ENCODE assay signal across 11 cellular contexts in genomic region chr20:58839991-58840747, GRCh38. TPM values are rescaled to one million over a fixed set of nuclear protein-coding genes. Genes with fewer than 3 reads are reported as not detected.
A peak's percentile ranks its signal among the peaks of the same experiment; 100 is the strongest.
DNase-seq lines count a peak whose midpoint lies in the region; FAIRE-seq and TF ChIP-seq lines count a peak whose summit lies in the region.
"Had no signal": no experiment of that assay in that cellular context is flagged by ENCODE, and none has a peak within 500 bp of the region (broad histone marks: within the 10 kb centered on the region; RNA-seq: fewer than 3 reads in every experiment).

No MANE protein-coding gene starts in this region.

- peaks cover 11% of the 10 kb centered on the region for H3K4me1 Mint-ChIP-seq in astrocyte (ENCODE audit: low read depth, unreplicated experiment)
- peaks cover 35% of the 10 kb centered on the region for H3K4me1 Mint-ChIP-seq in nephron

- DNase-seq in HFF-Myc (ENCODE audit: extremely low read depth, low read depth) (no peak), astrocyte (ENCODE audit: low read depth) (no peak), frontal cortex (ENCODE audit: low spot score in 2 of 2) (no peak), hippocampal formation (lab: John Stamatoyannopoulos, UW) (no peak), D341Med (ENCODE audit: low spot score) (no peak)
- no peak for DNase-seq in effector CD4-positive, alpha-beta T cell
- DNase-seq: KG1 had no signal

- H3K27me3 Mint-ChIP-seq in astrocyte (ENCODE audit: low read depth, unreplicated experiment) = peaks cover 27% of the 10 kb centered on the region
- H3K27me3 Mint-ChIP-seq in nephron (ENCODE audit: low read depth) = peaks cover 88% of the 10 kb centered on the region

- H3K79me2 ChIP-seq in astrocyte (ENCODE audit: insufficient read depth, low read length) = peaks cover 5% of the 10 kb centered on the region

- H3K27ac ChIP-seq in BLaER1 treated with 17β-estradiol and CSF1 and Interleukin-3, amounts not matched to agents 10 nM and 100 nM = no peak overlapping the region
- H3K27ac ChIP-seq in astrocyte (ENCODE audit: low read depth, low read length) = no peak overlapping the region
- H3K27ac ChIP-seq: tibial artery had no signal

- H3K4me3 Mint-ChIP-seq in astrocyte (ENCODE audit: unreplicated experiment) = peak overlapping the region; percentile 76
- peak overlapping the region; percentile 79 to 90 (median 85) for H3K4me3 Mint-ChIP-seq in nephron

- peaks cover 0 to 27% (median 16%) of the 10 kb centered on the region in 10 experiments; a peak in 17 of 20 replicates for H3K4me1 ChIP-seq in BLaER1 treated with 17β-estradiol and CSF1 and Interleukin-3, amounts not matched to agents 10 nM and 100 nM
- peaks cover 3% of the 10 kb centered on the region for H3K4me1 ChIP-seq in astrocyte (ENCODE audit: insufficient read depth, low read length)

- H3K4me3 ChIP-seq in BLaER1 treated with 17β-estradiol and CSF1 and Interleukin-3, amounts not matched to agents 10 nM and 100 nM = peak overlapping the region in 8 of 10 experiments; percentile 23 to 53 (median 42); a peak in 11 of 20 replicates
- H3K4me3 ChIP-seq in HFF-Myc (replicated peaks; ENCODE audit: low read depth, low read length) (peak overlapping the region; percentile 8; the same call in 1 of the 2 replicates), astrocyte (ENCODE audit: insufficient read depth, low read depth, low read length) (peak overlapping the region; percentile 42)
- H3K4me3 ChIP-seq: tibial artery had no signal

- H4K20me1 ChIP-seq in BLaER1 treated with 17β-estradiol and CSF1 and Interleukin-3, amounts not matched to agents 10 nM and 100 nM = peaks cover 0 to 10% (median 0%) of the 10 kb centered on the region in 11 experiments; a peak in 2 of 22 replicates
- H4K20me1 ChIP-seq in astrocyte (ENCODE audit: insufficient read depth, low read length) = peaks cover 20% of the 10 kb centered on the region

- H3K27me3 ChIP-seq in BLaER1 treated with 17β-estradiol and CSF1 and Interleukin-3, amounts not matched to agents 10 nM and 100 nM = peaks cover 49 to 68% (median 64%) of the 10 kb centered on the region in 11 experiments
- H3K27me3 ChIP-seq in astrocyte (ENCODE audit: insufficient read depth, low read length) = peaks cover 43% of the 10 kb centered on the region

- H3K9ac ChIP-seq in BLaER1 treated with 17β-estradiol and CSF1 and Interleukin-3, amounts not matched to agents 10 nM and 100 nM = 0 out of 22 replicates have a peak overlapping the region, but pooled peaks of 1 of the 11 experiments have one; percentile 39
- H3K9ac ChIP-seq in astrocyte (ENCODE audit: low read length) = no peak overlapping the region

- H3K36me3 Mint-ChIP-seq in astrocyte (ENCODE audit: low read depth, unreplicated experiment) (peaks cover 11% of the 10 kb centered on the region), nephron (ENCODE audit: low read depth) (peaks cover 38% of the 10 kb centered on the region)

- H3K9me3 Mint-ChIP-seq in astrocyte (ENCODE audit: unreplicated experiment) = peaks cover 2% of the 10 kb centered on the region
- H3K9me3 Mint-ChIP-seq in nephron = no peaks in the 10 kb centered on the region

- FAIRE-seq in astrocyte (lab: Jason Lieb, UNC) (no peak), frontal cortex (lab: Jason Lieb, UNC) (no peak)
- FAIRE-seq: GM18507 had no signal

- peak overlapping the region; percentile 13 for H2AFZ ChIP-seq in astrocyte (ENCODE audit: low read depth, low read length)

- H3K27ac Mint-ChIP-seq in astrocyte (ENCODE audit: unreplicated experiment) (peak overlapping the region; percentile 66), nephron (no peak overlapping the region)

- H3K36me3 ChIP-seq in BLaER1 treated with 17β-estradiol and CSF1 and Interleukin-3, amounts not matched to agents 10 nM and 100 nM = no peaks in the 10 kb centered on the region
- no peaks in the 10 kb centered on the region for H3K36me3 ChIP-seq in astrocyte (ENCODE audit: insufficient read depth, low read length)
- H3K36me3 ChIP-seq: tibial artery had no signal

- H3K9me3 ChIP-seq in BLaER1 treated with 17β-estradiol and CSF1 and Interleukin-3, amounts not matched to agents 10 nM and 100 nM (replicated peaks in 1 of 11) = peaks cover 19 to 35% (median 26%) of the 10 kb centered on the region in 11 experiments; a peak in 20 of 22 replicates
- no peaks in the 10 kb centered on the region for H3K9me3 ChIP-seq in astrocyte (ENCODE audit: insufficient read depth, low read depth, low read length)
- H3K9me3 ChIP-seq: tibial artery had no signal

- H3K4me2 ChIP-seq in BLaER1 treated with 17β-estradiol and CSF1 and Interleukin-3, amounts not matched to agents 10 nM and 100 nM = peak overlapping the region; percentile 50 to 74 (median 64); a peak in 20 of 22 replicates
- H3K4me2 ChIP-seq in astrocyte (ENCODE audit: low read length) = peak overlapping the region; percentile 80

- no peak for TF ChIP-seq CTCF in HFF-Myc (IDR thresholded peaks at IDR 0.05; ENCODE audit: low read depth, low read length, missing control alignments)
- no peak for TF ChIP-seq CTCF in astrocyte (IDR thresholded peaks at IDR 0.05; ENCODE audit: insufficient read depth, low read depth, low read length)
- TF ChIP-seq CTCF in nephron (IDR thresholded peaks at IDR 0.05; ENCODE audit: unreplicated experiment in 3 of 3) = no peak

RNA-seq across cellular contexts. Expression of gene GNAS-AS1, which starts 10.5 kb away (rescaled TPM):
- 2.8 and 3.8 TPM in 2 replicates for total RNA-seq in astrocyte
- 1.2 TPM for total RNA-seq in frontal cortex

RNA-seq across cellular contexts. Expression of gene GNAS, which starts 12.3 kb away (rescaled TPM):
- 1,937 and 2,003 TPM in 2 replicates for total RNA-seq in astrocyte
- total RNA-seq in frontal cortex = 481 TPM
